In the genomic region with DNA sequence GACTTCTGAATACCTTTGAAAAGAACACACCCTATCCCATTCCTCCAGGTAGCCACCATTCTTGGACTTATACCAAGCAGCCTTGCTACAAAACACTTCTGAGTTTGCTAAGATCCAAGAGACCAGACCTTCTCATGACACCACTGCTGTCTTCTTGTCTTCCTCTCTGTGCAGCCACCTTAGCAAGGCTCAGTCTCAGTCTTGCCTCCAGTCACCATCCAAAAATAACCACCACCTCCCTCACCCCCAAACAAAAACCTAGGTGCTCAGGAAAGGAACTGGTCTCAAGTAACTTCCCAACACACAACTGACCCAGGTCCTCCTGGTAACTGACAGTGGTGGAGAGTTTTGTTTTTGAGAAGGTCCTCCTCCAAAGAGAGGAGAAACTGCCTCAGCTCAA, we compare ENCODE assay signal across 13 cellular contexts.
DNase-seq lines count a peak whose midpoint lies in the region; ATAC-seq, FAIRE-seq and TF ChIP-seq lines count a peak whose summit lies in the region.
"Had no signal": no experiment of that assay in that cellular context is flagged by ENCODE, and none has a peak within 500 bp of the region (broad histone marks: within the 10 kb centered on the region; RNA-seq: fewer than 3 reads in every experiment).

No MANE protein-coding gene starts in this region.

- DNase-seq in activated CD8-positive, alpha-beta memory T cell treated with anti-CD3 and anti-CD28 coated beads, Interleukin-2, amount 10 ng/mL, durations not matched to agents 7 days and 5 days, result no peak
- no peak for DNase-seq in activated CD8-positive, alpha-beta memory T cell treated with anti-CD3 and anti-CD28 coated beads for 24 hours
- DNase-seq in central memory CD8-positive, alpha-beta T cell (ENCODE audit: low spot score in 2 of 2), result no peak
- DNase-seq in spleen (no peak), urothelium cell line (ENCODE audit: low spot score) (no peak)
- DNase-seq in stimulated activated CD4-positive, alpha-beta T cell treated with anti-CD3 and anti-CD28 coated beads, Interleukin-4, amount 100 ng/mL, for 1 hour, result no peak
- DNase-seq: cerebellar nuclear complex, erythroblast, NCI-H510A, T1000 had no signal

- no peak for TF ChIP-seq CTCF in spleen (IDR thresholded peaks at IDR 0.05 in 8 of 11, conservative IDR thresholded peaks at IDR 0.05 in 3 of 11)

- H3K4me3 ChIP-seq in spleen, result no peak overlapping the region
- H3K4me3 ChIP-seq: hepatocyte had no signal

- intact Hi-C loops in spleen (cut with DNase I; ENCODE audit: low total_unique reads), result no loop called here

- H3K4me1 Mint-ChIP-seq in activated CD8-positive, alpha-beta memory T cell treated with anti-CD3 and anti-CD28 coated beads, Interleukin-2, amount 10 ng/mL, durations not matched to agents 7 days and 5 days, result peaks cover 26% of the 10 kb centered on the region
- H3K4me1 Mint-ChIP-seq in central memory CD8-positive, alpha-beta T cell, result peaks cover 79% of the 10 kb centered on the region

- H3K27ac ChIP-seq in spleen, result peak overlapping the region; percentile 30 to 97 (median 55)
- H3K27ac ChIP-seq: hepatocyte had no signal

- H3K9me3 ChIP-seq in spleen, result no peaks in the 10 kb centered on the region

- H3K36me3 Mint-ChIP-seq in activated CD8-positive, alpha-beta memory T cell treated with anti-CD3 and anti-CD28 coated beads, Interleukin-2, amount 10 ng/mL, durations not matched to agents 7 days and 5 days, result peaks cover 22% of the 10 kb centered on the region
- peaks cover 9% of the 10 kb centered on the region for H3K36me3 Mint-ChIP-seq in central memory CD8-positive, alpha-beta T cell (ENCODE audit: insufficient read depth)

- H3K27me3 Mint-ChIP-seq in activated CD8-positive, alpha-beta memory T cell treated with anti-CD3 and anti-CD28 coated beads, Interleukin-2, amount 10 ng/mL, durations not matched to agents 7 days and 5 days, result no peaks in the 10 kb centered on the region
- H3K27me3 Mint-ChIP-seq in central memory CD8-positive, alpha-beta T cell, result no peaks in the 10 kb centered on the region

- H3K4me1 ChIP-seq in spleen, result peaks cover 29 to 100% (median 85%) of the 10 kb centered on the region in 6 donors

- H3K4me3 Mint-ChIP-seq in activated CD8-positive, alpha-beta memory T cell treated with anti-CD3 and anti-CD28 coated beads, Interleukin-2, amount 10 ng/mL, durations not matched to agents 7 days and 5 days, result no peak overlapping the region
- no peak overlapping the region for H3K4me3 Mint-ChIP-seq in central memory CD8-positive, alpha-beta T cell

- H3K9me3 Mint-ChIP-seq in activated CD8-positive, alpha-beta memory T cell treated with anti-CD3 and anti-CD28 coated beads, Interleukin-2, amount 10 ng/mL, durations not matched to agents 7 days and 5 days (ENCODE audit: low read depth), result no peaks in the 10 kb centered on the region
- no peaks in the 10 kb centered on the region for H3K9me3 Mint-ChIP-seq in central memory CD8-positive, alpha-beta T cell

- no peak for ATAC-seq in activated CD8-positive, alpha-beta memory T cell treated with anti-CD3 and anti-CD28 coated beads, Interleukin-2, amount 10 ng/mL, durations not matched to agents 7 days and 5 days
- peak; percentile 45 for ATAC-seq in HG03108 (IDR thresholded peaks at IDR 0.05; ENCODE audit: unreplicated experiment)
- peak; percentile 28 for ATAC-seq in central memory CD8-positive, alpha-beta T cell (replicated peaks; ENCODE audit: extremely low read depth, poor library complexity, severe bottlenecking)
- no peak for ATAC-seq in HG03442 (IDR thresholded peaks at IDR 0.05; ENCODE audit: unreplicated experiment)

- no peak for TF ChIP-seq POLR2A in spleen (IDR thresholded peaks at IDR 0.05)

- CTCF ChIA-PET in activated CD8-positive, alpha-beta memory T cell treated with anti-CD3 and anti-CD28 coated beads, Interleukin-2, amount 10 ng/mL, durations not matched to agents 7 days and 5 days (lab: Charles Lee), result interaction anchor here (3.0 kb wide), 1 partner anchor 9 kb away, joined by 12 read pairs; no protein-coding TSS in a partner anchor

- peaks cover 0 to 23% (median 3%) of the 10 kb centered on the region in 6 donors for H3K36me3 ChIP-seq in spleen

- H3K27me3 ChIP-seq in spleen (replicated peaks in 1 of 7), result no peaks in the 10 kb centered on the region
- H3K27me3 ChIP-seq: hepatocyte had no signal

- no peak for FAIRE-seq in urothelium cell line (lab: Jason Lieb, UNC)

- peak overlapping the region; percentile 50 for H3K27ac Mint-ChIP-seq in activated CD8-positive, alpha-beta memory T cell treated with anti-CD3 and anti-CD28 coated beads, Interleukin-2, amount 10 ng/mL, durations not matched to agents 7 days and 5 days
- peak overlapping the region; percentile 30 for H3K27ac Mint-ChIP-seq in central memory CD8-positive, alpha-beta T cell (ENCODE audit: low read depth)

Comparison
In these comparisons a context has a peak if more than half of its experiments do, and no peak if none do; other contexts are left out.
1. ATAC-seq: peak in HG03108 (single experiment) and central memory CD8-positive, alpha-beta T cell (single experiment); none in activated CD8-positive, alpha-beta memory T cell treated with anti-CD3 and anti-CD28 coated beads, Interleukin-2, amount 10 ng/mL, durations not matched to agents 7 days and 5 days (single experiment) and HG03442 (single experiment).